ENCODE assay signal across 8 cellular contexts in genomic region chr6:10954590-10955010, GRCh38.
DNase-seq lines count a peak whose midpoint lies in the region; ATAC-seq and TF ChIP-seq lines count a peak whose summit lies in the region.

No MANE protein-coding gene starts in this region.

- H3K9me3 ChIP-seq in CD8-positive, alpha-beta memory T cell (ENCODE audit: low read length): no peaks in the 10 kb centered on the region
- H3K9me3 ChIP-seq in PC-9 (ENCODE audit: insufficient read depth, low read depth) (no peaks in the 10 kb centered on the region), tibial artery (no peaks in the 10 kb centered on the region)

- H4K20me1 ChIP-seq in PC-9 (ENCODE audit: insufficient read depth): no peaks in the 10 kb centered on the region

- H3K79me2 ChIP-seq in PC-9 (ENCODE audit: low read depth): no peaks in the 10 kb centered on the region

- H3K4me1 Mint-ChIP-seq in CD8-positive, alpha-beta memory T cell: no peaks in the 10 kb centered on the region

- no peak overlapping the region for H3K4me3 ChIP-seq in CD8-positive, alpha-beta memory T cell (ENCODE audit: low read length)
- H3K4me3 ChIP-seq in PC-9: no peak overlapping the region
- no peak overlapping the region for H3K4me3 ChIP-seq in fibroblast of the aortic adventitia (ENCODE audit: low read depth, low read length)
- no peak overlapping the region for H3K4me3 ChIP-seq in tibial artery

- BruUV-seq in PC-9 (replicated peaks; lab: Mats Ljungman, UMichigan): no TSS peak

- no peak overlapping the region for H2AFZ ChIP-seq in PC-9

- H3K9me3 Mint-ChIP-seq in CD8-positive, alpha-beta memory T cell: peaks cover 0 to 2% (median 0%) of the 10 kb centered on the region in 5 donors

- no peak overlapping the region for H3K4me3 Mint-ChIP-seq in CD8-positive, alpha-beta memory T cell

- peak; percentile 46 for TF ChIP-seq CTCF in PC-9 (conservative IDR thresholded peaks at IDR 0.05)
- TF ChIP-seq CTCF in fibroblast of the aortic adventitia (IDR thresholded peaks at IDR 0.05; ENCODE audit: insufficient read depth, low read length): peak; percentile 79
- no peak for TF ChIP-seq CTCF in omental fat pad (IDR thresholded peaks at IDR 0.05)
- peak; percentile 36 to 38 for TF ChIP-seq CTCF in tibial artery (IDR thresholded peaks at IDR 0.05)

- no peaks in the 10 kb centered on the region for H3K36me3 ChIP-seq in CD8-positive, alpha-beta memory T cell (ENCODE audit: insufficient read depth, low read length)
- H3K36me3 ChIP-seq in PC-9 (ENCODE audit: low read depth) (no peaks in the 10 kb centered on the region), tibial artery (no peaks in the 10 kb centered on the region)

- no peak overlapping the region for H3K4me2 ChIP-seq in PC-9

- peaks cover 0 to 3% (median 3%) of the 10 kb centered on the region in 3 donors for H3K36me3 Mint-ChIP-seq in CD8-positive, alpha-beta memory T cell

- H3K4me1 ChIP-seq in CD8-positive, alpha-beta memory T cell (ENCODE audit: insufficient read depth, low read length): no peaks in the 10 kb centered on the region
- no peaks in the 10 kb centered on the region for H3K4me1 ChIP-seq in PC-9 (replicated peaks; ENCODE audit: insufficient read depth)
- H3K4me1 ChIP-seq in tibial artery: no peaks in the 10 kb centered on the region

- ATAC-seq in GM19467 (IDR thresholded peaks at IDR 0.05; ENCODE audit: unreplicated experiment) (peak; percentile 79), omental fat pad (ENCODE audit: low FRiP score) (peak; percentile 61)

- DNase-seq in CD8-positive, alpha-beta memory T cell: peak; percentile 17 to 62 (median 26)
- DNase-seq in HPDE6-E6E7 (ENCODE audit: extremely low spot score) (peak; percentile 58), PC-9 (peak in 1 of 2 experiments; percentile 57), activated T-helper 1 cell treated with Interleukin-2 at 50 U/mL for 16 hours (ENCODE audit: low read depth) (peak; percentile 24), fibroblast of the aortic adventitia (ENCODE audit: low read depth) (peak; percentile 73), omental fat pad (ENCODE audit: low spot score) (peak; percentile 38), tibial artery (peak in 1 of 2 donors; percentile 38)

- H3K27me3 Mint-ChIP-seq in CD8-positive, alpha-beta memory T cell: peaks cover 8 to 32% of the 10 kb centered on the region in 2 donors

- CTCF ChIA-PET in CD8-positive, alpha-beta memory T cell (lab: Charles Lee): interaction anchor here (0.7 to 1.6 kb wide), 2 partner anchors 24 to 542 kb away, joined by 4 to 6 read pairs; no protein-coding TSS in a partner anchor
- CTCF ChIA-PET in PC-9 (lab: Charles Lee): interaction anchor here (0.6 to 1.3 kb wide), 5 partner anchors 86 to 621 kb away, joined by 3 to 12 read pairs (median 4); no protein-coding TSS in a partner anchor

- no peak overlapping the region for H3K27ac Mint-ChIP-seq in CD8-positive, alpha-beta memory T cell

- H3F3A ChIP-seq in PC-9 (ENCODE audit: insufficient read depth, low read depth): no peaks in the 10 kb centered on the region

- H3K27me3 ChIP-seq in CD8-positive, alpha-beta memory T cell (ENCODE audit: insufficient read depth, low read length, poor library complexity, severe bottlenecking): no peaks in the 10 kb centered on the region
- H3K27me3 ChIP-seq in PC-9 (ENCODE audit: insufficient read depth, low read depth) (no peaks in the 10 kb centered on the region), tibial artery (no peaks in the 10 kb centered on the region)

- intact Hi-C loops in PC-9 (cut with micrococcal nuclease; ENCODE audit: unreplicated experiment): loop anchor here (5.0 kb wide), 1 partner anchor 188 kb away; no protein-coding TSS in a partner anchor
- intact Hi-C loops in tibial artery (cut with DNase I; ENCODE audit: low total_unique reads): loop anchor here (10.0 kb wide), 1 partner anchor 110 kb away; no protein-coding TSS in a partner anchor

- H3K9me2 ChIP-seq in PC-9 (ENCODE audit: insufficient read depth): no peaks in the 10 kb centered on the region

- H3K27ac ChIP-seq in CD8-positive, alpha-beta memory T cell (ENCODE audit: low read depth, low read length): no peak overlapping the region
- H3K27ac ChIP-seq in PC-9 (no peak overlapping the region), tibial artery (no peak overlapping the region)

- POLR2A ChIA-PET in CD8-positive, alpha-beta memory T cell (lab: Charles Lee): no interaction called here
- POLR2A ChIA-PET in PC-9 (lab: Charles Lee; ENCODE audit: unreplicated experiment): no interaction called here

Comparison
In these comparisons a context has a peak if more than half of its experiments do, and no peak if none do; other contexts are left out.
1. CTCF ChIP-seq: peak in PC-9 (single experiment), fibroblast of the aortic adventitia (single experiment) and tibial artery (2 of 2); none in omental fat pad (0 of 3).